Comparison of ENCODE assay signal across 20 cellular contexts in genomic region chr17:5676012-5676411, GRCh38.
"Had no signal": no experiment of that assay in that cellular context is flagged by ENCODE, and none has a peak within 500 bp of the region (broad histone marks: within the 10 kb centered on the region; RNA-seq: fewer than 3 reads in every experiment).

No MANE protein-coding gene starts in this region.

- H3K27ac ChIP-seq: brain microvascular endothelial cell, esophagus squamous epithelium, foreskin keratinocyte, hepatocyte, lower lobe of right lung, spleen, tibial artery had no signal

- H3K4me1 ChIP-seq: esophagus squamous epithelium, foreskin keratinocyte, lower lobe of right lung, tibial artery had no signal

- ATAC-seq: foreskin keratinocyte, left cardiac atrium, lower lobe of right lung had no signal

- H3K9me3 ChIP-seq: esophagus squamous epithelium, lower lobe of right lung had no signal

- H3K27me3 ChIP-seq: brain microvascular endothelial cell, foreskin keratinocyte, hepatocyte had no signal

- H3K4me3 ChIP-seq: esophagus squamous epithelium, hepatocyte, lower lobe of right lung, spleen, tibial artery had no signal

- H3K36me3 ChIP-seq: brain microvascular endothelial cell, esophagus squamous epithelium, lower lobe of right lung, spleen, tibial artery had no signal

- DNase-seq: activated B cell treated with CpG ODN at 0.5 μM for 24 hours; activated CD4-positive, alpha-beta memory T cell treated with anti-CD3 and anti-CD28 coated beads, Interleukin-2, amount 10 ng/mL, durations not matched to agents 7 days and 5 days; activated CD4-positive, alpha-beta T cell treated with anti-CD3 and anti-CD28 coated beads for 4 hours; activated naive CD4-positive, alpha-beta T cell treated with Interleukin-2 at 50 U/mL for 16 hours; activated naive CD8-positive, alpha-beta T cell treated with anti-CD3 and anti-CD28 coated beads, Interleukin-2, amount 10 ng/mL, durations not matched to agents 7 days and 5 days; activated T-cell treated with anti-CD3 and anti-CD28 coated beads, Interleukin-2, amount 50 U/mL, for 24 hours; brain microvascular endothelial cell; cerebellar nuclear complex; cortex of kidney; effector CD8-positive, alpha-beta T cell; esophagus squamous epithelium; foreskin keratinocyte; left cardiac atrium; lower lobe of right lung; nucleus accumbens; posterior cingulate gyrus; spleen; stimulated activated naive CD4-positive, alpha-beta T cell; tibial artery had no signal
